Comparison of ENCODE assay signal across 13 cellular contexts in the genomic region with DNA sequence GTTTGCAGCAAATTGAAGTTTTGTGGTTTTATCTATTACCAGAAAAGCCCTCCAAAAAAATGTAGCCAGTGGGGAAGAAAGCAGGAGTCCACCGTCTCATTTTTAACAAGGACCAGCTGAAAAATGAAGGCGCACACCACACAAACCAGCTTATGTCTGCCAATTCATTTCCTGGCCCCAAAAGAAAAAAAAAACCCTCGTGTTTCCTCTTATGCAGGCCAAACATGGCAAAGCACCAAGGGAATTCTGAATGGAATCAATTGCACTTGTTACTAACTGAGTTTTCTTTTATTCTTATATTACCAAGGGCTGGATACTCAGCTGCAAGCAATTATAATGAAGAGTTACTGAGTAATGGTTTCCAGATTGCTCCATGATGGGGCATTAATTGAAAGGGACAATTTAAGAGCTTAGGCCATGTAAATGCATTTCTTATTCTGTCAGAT.
DNase-seq lines count a peak whose midpoint lies in the region; TF ChIP-seq lines count a peak whose summit lies in the region.
"Had no signal": no experiment of that assay in that cellular context is flagged by ENCODE, and none has a peak within 500 bp of the region (broad histone marks: within the 10 kb centered on the region; RNA-seq: fewer than 3 reads in every experiment).

No MANE protein-coding gene starts in this region.

- no peak overlapping the region for H3K9ac ChIP-seq in BLaER1

- no peaks in the 10 kb centered on the region for H3K36me3 ChIP-seq in BLaER1

- no peak for TF ChIP-seq CTCF in nephron (IDR thresholded peaks at IDR 0.05; ENCODE audit: unreplicated experiment in 3 of 3)

- H3K27ac ChIP-seq in BLaER1: no peak overlapping the region

- no peaks in the 10 kb centered on the region for H3K36me3 Mint-ChIP-seq in nephron (ENCODE audit: low read depth)
- H3K36me3 Mint-ChIP-seq: activated CD8-positive, alpha-beta memory T cell treated with anti-CD3 and anti-CD28 coated beads, Interleukin-2, amount 10 ng/mL, durations not matched to agents 7 days and 5 days; activated naive CD8-positive, alpha-beta T cell treated with anti-CD3 and anti-CD28 coated beads, Interleukin-2, amount 10 ng/mL, durations not matched to agents 7 days and 5 days had no signal

- H3K4me3 Mint-ChIP-seq in nephron: no peak overlapping the region
- H3K4me3 Mint-ChIP-seq: activated CD8-positive, alpha-beta memory T cell treated with anti-CD3 and anti-CD28 coated beads, Interleukin-2, amount 10 ng/mL, durations not matched to agents 7 days and 5 days had no signal

- intact Hi-C loops in posterior cingulate gyrus (cut with DNase I): no loop called here

- H3K9me3 ChIP-seq in BLaER1: no peaks in the 10 kb centered on the region

- peaks cover 3% of the 10 kb centered on the region for H3K9me3 Mint-ChIP-seq in nephron
- H3K9me3 Mint-ChIP-seq: activated naive CD8-positive, alpha-beta T cell treated with anti-CD3 and anti-CD28 coated beads, Interleukin-2, amount 10 ng/mL, durations not matched to agents 7 days and 5 days had no signal

- H3K4me3 ChIP-seq in BLaER1: no peak overlapping the region

- H3K27ac Mint-ChIP-seq in nephron: peak overlapping the region; percentile 59 to 78 (median 78)
- H3K27ac Mint-ChIP-seq: activated CD8-positive, alpha-beta memory T cell treated with anti-CD3 and anti-CD28 coated beads, Interleukin-2, amount 10 ng/mL, durations not matched to agents 7 days and 5 days; activated naive CD8-positive, alpha-beta T cell treated with anti-CD3 and anti-CD28 coated beads, Interleukin-2, amount 10 ng/mL, durations not matched to agents 7 days and 5 days had no signal

- peaks cover 18% of the 10 kb centered on the region for H3K4me1 ChIP-seq in BLaER1

- H3K4me2 ChIP-seq in BLaER1: peak overlapping the region; percentile 30

- no peaks in the 10 kb centered on the region for H4K20me1 ChIP-seq in BLaER1

- H3K27me3 ChIP-seq in BLaER1: no peaks in the 10 kb centered on the region

- peaks cover 61% of the 10 kb centered on the region for H3K4me1 Mint-ChIP-seq in nephron

- H3K27me3 Mint-ChIP-seq in nephron (ENCODE audit: low read depth): no peaks in the 10 kb centered on the region

- DNase-seq in NCI-H2107 (lab: John Stamatoyannopoulos, UW) (peak; percentile 28), epidermal melanocyte (ENCODE audit: insufficient read length, low spot score) (peak; percentile 31), glomerular visceral epithelial cell (ENCODE audit: extremely low spot score) (no peak), posterior cingulate gyrus (no peak), activated gamma-delta T cell (lab: John Stamatoyannopoulos, UW) (no peak), NCI-H1694 (lab: John Stamatoyannopoulos, UW) (no peak)
- DNase-seq: activated CD8-positive, alpha-beta memory T cell treated with anti-CD3 and anti-CD28 coated beads, Interleukin-2, amount 10 ng/mL, durations not matched to agents 7 days and 5 days; activated naive CD8-positive, alpha-beta T cell treated with anti-CD3 and anti-CD28 coated beads, Interleukin-2, amount 10 ng/mL, durations not matched to agents 7 days and 5 days; NCI-H526 treated with DMSO at 0.1 percent for 48 hours; SIG-M5; stimulated activated naive CD4-positive, alpha-beta T cell treated with Interleukin-2 at 50 U/mL for 16 hours had no signal

Comparison
In these comparisons a context has a peak if more than half of its experiments do, and no peak if none do; other contexts are left out.
1. DNase-seq: peak in NCI-H2107 (single experiment) and epidermal melanocyte (single experiment); none in glomerular visceral epithelial cell (single experiment), posterior cingulate gyrus (0 of 10), activated gamma-delta T cell (single experiment) and NCI-H1694 (single experiment).